In genomic region chr4:4837921-4838601, GRCh38 we compare ENCODE assay signal across 17 cellular contexts. TPM values are rescaled to one million over a fixed set of nuclear protein-coding genes. Genes with fewer than 3 reads are reported as not detected.
DNase-seq lines count a peak whose midpoint lies in the region; ATAC-seq and TF ChIP-seq lines count a peak whose summit lies in the region.
"Had no signal": no experiment of that assay in that cellular context is flagged by ENCODE, and none has a peak within 500 bp of the region (broad histone marks: within the 10 kb centered on the region; RNA-seq: fewer than 3 reads in every experiment).

No MANE protein-coding gene starts in this region.

- H3F3A ChIP-seq in PC-3 (ENCODE audit: low read length, unreplicated experiment) = no peaks in the 10 kb centered on the region

- no peak overlapping the region for H3K4me3 Mint-ChIP-seq in endodermal cell
- H3K4me3 Mint-ChIP-seq: activated CD4-positive, alpha-beta T cell treated with anti-CD3 and anti-CD28 coated beads for 36 hours; activated naive CD4-positive, alpha-beta T cell treated with anti-CD3 and anti-CD28 coated beads, Interleukin-2, amount 50 U/mL, for 24 hours had no signal

- no peaks in the 10 kb centered on the region for H3K36me3 ChIP-seq in HEK293 (ENCODE audit: control insufficient read depth in 2 of 2, insufficient read depth in 1 of 2, low read length in 2 of 2)
- no peaks in the 10 kb centered on the region for H3K36me3 ChIP-seq in PC-3 (ENCODE audit: low read depth, low read length)
- H3K36me3 ChIP-seq in endodermal cell (ENCODE audit: control insufficient read depth, insufficient read depth, low read length) = no peaks in the 10 kb centered on the region
- H3K36me3 ChIP-seq: left ventricle myocardium inferior had no signal

- H3K27me3 ChIP-seq in PC-3 (ENCODE audit: low read length) = peaks cover 5% of the 10 kb centered on the region; the same call in 1 of the 2 replicates
- peaks cover 8% of the 10 kb centered on the region for H3K27me3 ChIP-seq in endodermal cell (ENCODE audit: control insufficient read depth, insufficient read depth, low read length, poor library complexity, severe bottlenecking)

- H3K9ac ChIP-seq in PC-3 (ENCODE audit: low read length) (no peak overlapping the region), endodermal cell (ENCODE audit: extremely low read depth, low read length, poor library complexity, severe bottlenecking) (no peak overlapping the region)

- in situ Hi-C loops in GM13976 (cut with MboI; ENCODE audit: low sequenced_read_pairs, unreplicated experiment) = no loop called here

- no peak overlapping the region for H2AFZ ChIP-seq in PC-3 (ENCODE audit: low read length)

- DNase-seq in PC-3 = peak; percentile 26
- DNase-seq in endodermal cell = peak; percentile 54
- DNase-seq in non-pigmented ciliary epithelial cell (ENCODE audit: low read depth) = peak; percentile 4
- no peak for DNase-seq in glomerular visceral epithelial cell (ENCODE audit: extremely low spot score)
- DNase-seq in pons (ENCODE audit: low spot score) = no peak
- DNase-seq in SIG-M5 (lab: John Stamatoyannopoulos, UW) = no peak
- DNase-seq in GM13976 (ENCODE audit: low spot score) = no peak
- DNase-seq: activated CD4-positive, alpha-beta T cell treated with anti-CD3 and anti-CD28 coated beads for 36 hours; DMS79 treated with DMSO at 0.1 percent for 48 hours; Kasumi-1; left ventricle myocardium inferior; NK-92 treated with Interleukin-12 subunit alpha and Interleukin-12 subunit beta, amount 100 ng/mL, for 24 hours; stimulated activated naive CD4-positive, alpha-beta T cell; T-helper 2 cell had no signal

- 38 to 65% methylated on average over 2 to 8 of the region's 8 CpGs for WGBS in endodermal cell (ENCODE audit: insufficient coverage in 1 of 2, insufficient read length in 1 of 2), 2 experiments

- H3K4me2 ChIP-seq in PC-3 (ENCODE audit: low read length) = no peak overlapping the region

- no peak overlapping the region for H3K27ac ChIP-seq in HEK293 (ENCODE audit: extremely low read depth, low read depth, low read length)
- no peak overlapping the region for H3K27ac ChIP-seq in PC-3 (ENCODE audit: low read length)
- peak overlapping the region; percentile 57 for H3K27ac ChIP-seq in endodermal cell (ENCODE audit: low read depth, low read length)
- H3K27ac ChIP-seq: left ventricle myocardium inferior had no signal

- CTCF ChIA-PET in HEK293 (lab: Yijun Ruan, JAX) (interaction anchor here (0.7 kb wide), 1 partner anchor 872 kb away, joined by 4 read pairs; no protein-coding TSS in a partner anchor), PC-3 (lab: Charles Lee) (no interaction called here)

- H3K4me1 Mint-ChIP-seq in endodermal cell = peaks cover 2% of the 10 kb centered on the region
- H3K4me1 Mint-ChIP-seq: activated CD4-positive, alpha-beta T cell treated with anti-CD3 and anti-CD28 coated beads for 36 hours; activated naive CD4-positive, alpha-beta T cell treated with anti-CD3 and anti-CD28 coated beads, Interleukin-2, amount 50 U/mL, for 24 hours had no signal

- H3K27ac Mint-ChIP-seq in endodermal cell = no peak overlapping the region
- H3K27ac Mint-ChIP-seq: activated CD4-positive, alpha-beta T cell treated with anti-CD3 and anti-CD28 coated beads for 36 hours; activated naive CD4-positive, alpha-beta T cell treated with anti-CD3 and anti-CD28 coated beads, Interleukin-2, amount 50 U/mL, for 24 hours; progenitor cell of endocrine pancreas had no signal

- no peaks in the 10 kb centered on the region for H3K4me1 ChIP-seq in HEK293 (ENCODE audit: control insufficient read depth, insufficient read depth, low read length)
- 0 out of 2 replicates have a peak, but pooled peaks cover 5% of the 10 kb centered on the region for H3K4me1 ChIP-seq in PC-3 (ENCODE audit: insufficient read depth, low read length)
- H3K4me1 ChIP-seq in endodermal cell (ENCODE audit: control insufficient read depth, insufficient read depth, low read length) = peaks cover 9% of the 10 kb centered on the region
- H3K4me1 ChIP-seq: left ventricle myocardium inferior had no signal

- POLR2A ChIA-PET in HEK293 (lab: Yijun Ruan, JAX) (no interaction called here), PC-3 (lab: Charles Lee; ENCODE audit: unreplicated experiment) (no interaction called here)

- ATAC-seq in PC-3 = no peak
- ATAC-seq: activated CD4-positive, alpha-beta T cell treated with anti-CD3 and anti-CD28 coated beads for 36 hours had no signal

- H4K20me1 ChIP-seq in PC-3 (ENCODE audit: low read length) = no peaks in the 10 kb centered on the region

- no peaks in the 10 kb centered on the region for H3K79me2 ChIP-seq in PC-3 (ENCODE audit: low read length)

- no peaks in the 10 kb centered on the region for H3K36me3 Mint-ChIP-seq in endodermal cell (ENCODE audit: low read depth)

- H3K4me3 ChIP-seq in HEK293 (ENCODE audit: low read depth, low read length) = no peak overlapping the region
- H3K4me3 ChIP-seq in PC-3 (ENCODE audit: low read length) = no peak overlapping the region
- no peak overlapping the region for H3K4me3 ChIP-seq in endodermal cell (ENCODE audit: low read length)
- H3K4me3 ChIP-seq: left ventricle myocardium inferior had no signal

- TF ChIP-seq CTCF in HEK293 (tag by site-specific recombination; IDR thresholded peaks at IDR 0.05) (no peak), PC-3 (conservative IDR thresholded peaks at IDR 0.05; ENCODE audit: low read depth, low read length) (no peak), endodermal cell (conservative IDR thresholded peaks at IDR 0.05) (no peak), GM13976 (IDR thresholded peaks at IDR 0.05; ENCODE audit: borderline replicate concordance, control extremely low read depth, extremely low read depth, insufficient read depth, missing control alignments) (no peak)

- H3K27me3 Mint-ChIP-seq in endodermal cell (ENCODE audit: insufficient read depth) = peaks cover 54% of the 10 kb centered on the region

- no peaks in the 10 kb centered on the region for H3K9me2 ChIP-seq in PC-3 (replicated peaks; ENCODE audit: low read length)

- no TSS peak for BruUV-seq in PC-3 (replicated peaks; lab: Mats Ljungman, UMichigan)

- peaks cover 6% of the 10 kb centered on the region for H3K9me3 Mint-ChIP-seq in endodermal cell

- intact Hi-C loops in PC-3 (cut with micrococcal nuclease) = no loop called here

- H3K9me3 ChIP-seq in HEK293 (ENCODE audit: control insufficient read depth, insufficient read depth, low read depth, low read length) = no peaks in the 10 kb centered on the region
- H3K9me3 ChIP-seq in PC-3 (ENCODE audit: low read length) = no peaks in the 10 kb centered on the region
- H3K9me3 ChIP-seq in endodermal cell (ENCODE audit: control insufficient read depth, low read length) = no peaks in the 10 kb centered on the region

TF ChIP-seq in HEK293, 187 proteins besides CTCF, POLR2A, EP300 and RAD21:
- TF ChIP-seq ZBTB11 (tag by site-specific recombination; conservative IDR thresholded peaks at IDR 0.05; ENCODE audit: low read depth) (no peak), ZNF112 (tag by site-specific recombination; IDR thresholded peaks at IDR 0.05) (no peak), ZFP3 (tag by site-specific recombination; IDR thresholded peaks at IDR 0.05; ENCODE audit: low read depth) (no peak), ZNF792 (tag by site-specific recombination; IDR thresholded peaks at IDR 0.05) (0 out of 2 replicates have a peak, but pooled peaks have one; percentile 25)
TF ChIP-seq in HEK293: peak in this region for 1.

RNA-seq across cellular contexts. Expression of gene MSX1, which starts 21.4 kb away (rescaled TPM):
- total RNA-seq in PC-3 (2014; rRNA removed) (7.5 and 10.4 TPM in 2 replicates), endodermal cell (1 to 10 TPM in 1 of 2 donors, under 1 TPM in 1; 0.46 to 1.3 TPM)
- polyA plus RNA-seq in endodermal cell (2013, experiment 1 of 2) = 60.2 TPM
- 43.4 TPM for polyA plus RNA-seq in endodermal cell (2013, experiment 2 of 2)

Comparison
In these comparisons a context has a peak if more than half of its experiments do, and no peak if none do; other contexts are left out.
1. DNase-seq: peak in PC-3 (single experiment), endodermal cell (single experiment) and non-pigmented ciliary epithelial cell (single experiment); none in glomerular visceral epithelial cell (single experiment), pons (single experiment), SIG-M5 (single experiment) and GM13976 (single experiment).